In the genomic region with DNA sequence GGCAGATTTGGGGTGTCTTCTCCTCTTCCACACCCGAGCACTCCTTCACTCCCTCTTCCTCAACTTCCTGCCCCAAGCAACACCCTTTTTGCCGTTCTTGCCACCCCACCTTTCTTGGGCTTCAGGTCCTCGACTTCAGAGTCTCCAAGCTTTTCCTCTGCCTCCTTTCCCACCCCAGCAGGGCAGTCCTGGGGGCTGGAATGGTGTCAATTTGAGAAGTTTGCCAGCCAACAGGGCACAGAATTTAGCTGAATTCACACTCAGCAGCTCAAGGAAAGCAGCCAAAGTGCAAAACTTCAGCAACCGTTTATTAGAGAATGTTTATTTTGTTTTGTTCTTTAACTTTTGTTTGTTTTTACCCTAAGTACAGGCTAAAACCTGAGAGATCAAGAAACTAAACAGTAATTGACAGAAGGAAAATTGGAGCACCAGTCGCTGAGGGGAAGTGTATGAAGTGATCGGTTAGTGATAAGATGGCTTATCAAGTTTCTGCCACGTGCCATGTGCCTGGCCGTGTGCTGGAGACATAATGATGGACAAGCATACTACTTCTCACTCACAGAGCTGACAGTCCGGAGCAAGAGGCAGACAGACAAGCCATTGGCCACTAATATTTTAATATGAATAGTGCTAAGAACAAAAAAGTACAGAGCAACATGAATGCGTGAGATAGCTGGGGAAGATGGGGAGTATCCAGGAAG, we compare ENCODE assay signal across 11 cellular contexts. TPM values are rescaled to one million over a fixed set of nuclear protein-coding genes. Genes with fewer than 3 reads are reported as not detected.
DNase-seq lines count a peak whose midpoint lies in the region; TF ChIP-seq lines count a peak whose summit lies in the region.
"Had no signal": no experiment of that assay in that cellular context is flagged by ENCODE, and none has a peak within 500 bp of the region (broad histone marks: within the 10 kb centered on the region; RNA-seq: fewer than 3 reads in every experiment).

No MANE protein-coding gene starts in this region.

- H3K9me3 ChIP-seq in mucosa of rectum (ENCODE audit: control insufficient read depth in 2 of 2, low read length in 2 of 2), result no peaks in the 10 kb centered on the region
- H3K9me3 ChIP-seq in thyroid gland, result no peaks in the 10 kb centered on the region

- H3K4me1 ChIP-seq in mucosa of rectum (ENCODE audit: control insufficient read depth in 2 of 2, insufficient read depth in 2 of 2, low read length in 2 of 2) (peaks cover 24 to 56% of the 10 kb centered on the region in 2 donors), thyroid gland (peaks cover 39 to 62% of the 10 kb centered on the region in 2 donors)

- H3K36me3 ChIP-seq in mucosa of rectum (ENCODE audit: control insufficient read depth in 2 of 2, insufficient read depth in 2 of 2, low read length in 2 of 2) (no peaks in the 10 kb centered on the region), thyroid gland (no peaks in the 10 kb centered on the region)

- H3K4me3 ChIP-seq in mucosa of rectum (ENCODE audit: low read length in 2 of 2), result no peak overlapping the region
- H3K4me3 ChIP-seq in thyroid gland (replicated peaks in 1 of 3), result no peak overlapping the region

- TF ChIP-seq CTCF in thyroid gland (IDR thresholded peaks at IDR 0.05), result no peak

- DNase-seq in OCI-M1 (lab: John Stamatoyannopoulos, UW), result peak; percentile 6
- peak; percentile 13 for DNase-seq in dermis blood vessel endothelial cell
- no peak for DNase-seq in thyroid gland
- no peak for DNase-seq in kidney glomerular epithelial cell (lab: John Stamatoyannopoulos, UW)
- DNase-seq in stimulated activated CD4-positive, alpha-beta T cell treated with anti-CD3 and anti-CD28 coated beads, Interleukin-12 subunit alpha, Interleukin-12 subunit beta, amount 100 ng/mL, for 4 hours, result no peak
- DNase-seq in NAMALWA (ENCODE audit: low spot score), result no peak
- no peak for DNase-seq in NK-92 (lab: John Stamatoyannopoulos, UW; ENCODE audit: unreplicated experiment)
- DNase-seq: activated T-cell treated with anti-CD3 and anti-CD28 coated beads, Interleukin-2, amount 50 U/mL, for 4 hours; NCI-H1436 treated with DMSO at 0.1 percent for 48 hours; stimulated activated CD4-positive, alpha-beta T cell treated with anti-CD3 and anti-CD28 coated beads, Interleukin-4, amount 100 ng/mL, for 24 hours had no signal

- intact Hi-C loops in thyroid gland (cut with DNase I), result no loop called here

- H3K27ac ChIP-seq in mucosa of rectum (ENCODE audit: low read depth in 2 of 2, low read length in 2 of 2) (peak overlapping the region; percentile 49 to 62), thyroid gland (peak overlapping the region in 2 of 3 donors; percentile 10 to 47)

- H3K9ac ChIP-seq in mucosa of rectum (ENCODE audit: low read depth in 1 of 2, low read length in 2 of 2), result peak overlapping the region in 1 of 2 donors; percentile 3

- H3K27me3 ChIP-seq in mucosa of rectum (ENCODE audit: control insufficient read depth in 2 of 2, insufficient read depth in 2 of 2, low read length in 2 of 2) (no peaks in the 10 kb centered on the region), thyroid gland (no peaks in the 10 kb centered on the region)

- 42 to 47% methylated on average over 10 of the region's 10 CpGs for WGBS in thyroid gland, 2 donors

- TF ChIP-seq POLR2A in thyroid gland (IDR thresholded peaks at IDR 0.05), result no peak

RNA-seq across cellular contexts. Expression of a gene that starts 44.4 kb away (rescaled TPM):
- total RNA-seq in dermis blood vessel endothelial cell (517 and 766 TPM in 2 replicates), thyroid gland (100 to 1,000 TPM; 227 to 400 (median 288) TPM)

Comparison
In these comparisons a context has a peak if more than half of its experiments do, and no peak if none do; other contexts are left out.
1. DNase-seq: peak in OCI-M1 (single experiment) and dermis blood vessel endothelial cell (single experiment); none in thyroid gland (0 of 2), kidney glomerular epithelial cell (single experiment), stimulated activated CD4-positive, alpha-beta T cell treated with anti-CD3 and anti-CD28 coated beads, Interleukin-12 subunit alpha, Interleukin-12 subunit beta, amount 100 ng/mL, for 4 hours (single experiment), NAMALWA (single experiment) and NK-92 (single experiment).